Comparison of ENCODE assay signal across 12 cellular contexts in genomic region chr1:12052997-12053686, GRCh38. TPM values are rescaled to one million over a fixed set of nuclear protein-coding genes. Genes with fewer than 3 reads are reported as not detected.
DNase-seq lines count a peak whose midpoint lies in the region; ATAC-seq and TF ChIP-seq lines count a peak whose summit lies in the region.
"Had no signal": no experiment of that assay in that cellular context is flagged by ENCODE, and none has a peak within 500 bp of the region (broad histone marks: within the 10 kb centered on the region; RNA-seq: fewer than 3 reads in every experiment).

No MANE protein-coding gene starts in this region.

- no peaks in the 10 kb centered on the region for H3K9me3 ChIP-seq in ascending aorta
- H3K9me3 ChIP-seq in mesenchymal stem cell (ENCODE audit: control insufficient read depth, low read length): no peaks in the 10 kb centered on the region
- H3K9me3 ChIP-seq: BE2C had no signal

- no peak overlapping the region for H3K4me3 ChIP-seq in ascending aorta
- H3K4me3 ChIP-seq in mesenchymal stem cell (ENCODE audit: insufficient read depth in 1 of 2, low read depth in 1 of 2, low read length in 2 of 2): no peak overlapping the region

- peak overlapping the region; percentile 35 to 64 for H3K27ac ChIP-seq in ascending aorta
- H3K27ac ChIP-seq in mesenchymal stem cell (ENCODE audit: low read length, poor library complexity, severe bottlenecking): no peak overlapping the region

- no peak overlapping the region for H2BK120ac ChIP-seq in mesenchymal stem cell (ENCODE audit: low read depth, low read length)

- no peak overlapping the region for H3K18ac ChIP-seq in mesenchymal stem cell (ENCODE audit: low read depth in 1 of 2, low read length in 2 of 2)

- peak overlapping the region; percentile 17 for H2BK15ac ChIP-seq in mesenchymal stem cell (ENCODE audit: low read depth, poor library complexity, severe bottlenecking)

- no peaks in the 10 kb centered on the region for H3K79me1 ChIP-seq in mesenchymal stem cell (replicated peaks; ENCODE audit: low read length, poor library complexity, severe bottlenecking)

- H3K4me2 ChIP-seq in mesenchymal stem cell (ENCODE audit: low read length, poor library complexity, severe bottlenecking): no peak overlapping the region

- H4K91ac ChIP-seq in mesenchymal stem cell (ENCODE audit: low read length): no peak overlapping the region

- H3K4me1 ChIP-seq in ascending aorta: peaks cover 10 to 12% of the 10 kb centered on the region in 2 donors
- H3K4me1 ChIP-seq in mesenchymal stem cell (ENCODE audit: control insufficient read depth, insufficient read depth, low read depth, low read length): peaks cover 18% of the 10 kb centered on the region
- H3K4me1 ChIP-seq: BE2C had no signal

- H3K27me3 Mint-ChIP-seq in type B pancreatic cell: no peaks in the 10 kb centered on the region
- H3K27me3 Mint-ChIP-seq in CD14-positive monocyte (ENCODE audit: low read depth in 3 of 3): peaks cover 3 to 5% (median 3%) of the 10 kb centered on the region in 3 donors

- no peak overlapping the region for H3K4me3 Mint-ChIP-seq in type B pancreatic cell
- H3K4me3 Mint-ChIP-seq in CD14-positive monocyte: no peak overlapping the region

- peak in 2 of 3 experiments; percentile 20 to 40 for TF ChIP-seq CTCF in ascending aorta (IDR thresholded peaks at IDR 0.05)
- peak; percentile 37 for TF ChIP-seq CTCF in type B pancreatic cell (conservative IDR thresholded peaks at IDR 0.05)
- TF ChIP-seq CTCF in CD14-positive monocyte (IDR thresholded peaks at IDR 0.05): no peak

- WGBS in mesenchymal stem cell: 94% methylated on average over 13 of the region's 14 CpGs

- H3K27me3 ChIP-seq in ascending aorta (no peaks in the 10 kb centered on the region), mesenchymal stem cell (ENCODE audit: control insufficient read depth in 1 of 2, insufficient read depth in 1 of 2, low read length in 2 of 2) (peaks cover 3 to 5% of the 10 kb centered on the region in 2 experiments)
- H3K27me3 ChIP-seq: BE2C had no signal

- H2BK5ac ChIP-seq in mesenchymal stem cell (ENCODE audit: low read depth, low read length, poor library complexity, severe bottlenecking): no peak overlapping the region

- H4K8ac ChIP-seq in mesenchymal stem cell (ENCODE audit: low read length): no peak overlapping the region

- no peak overlapping the region for H3K9ac ChIP-seq in mesenchymal stem cell (ENCODE audit: low read length)

- no peak overlapping the region for H3K4ac ChIP-seq in mesenchymal stem cell (ENCODE audit: low read depth in 1 of 2, low read length in 2 of 2)

- DNase-seq in Right ventricle myocardium inferior (ENCODE audit: missing footprints) (peak; percentile 74), cardiac septum (ENCODE audit: low spot score) (no peak), ascending aorta (ENCODE audit: low spot score in 2 of 2) (peak in 1 of 2 donors; percentile 74), mesenchymal stem cell (no peak), type B pancreatic cell (ENCODE audit: extremely low spot score, unreplicated experiment) (no peak), CD14-positive monocyte (ENCODE audit: low spot score) (no peak)
- DNase-seq: BE2C, GOT3 had no signal

- H3K4me1 Mint-ChIP-seq in type B pancreatic cell (ENCODE audit: unreplicated experiment) (peaks cover 18% of the 10 kb centered on the region), CD14-positive monocyte (peaks cover 12% of the 10 kb centered on the region)

- no peaks in the 10 kb centered on the region for H3K36me3 ChIP-seq in ascending aorta
- no peaks in the 10 kb centered on the region for H3K36me3 ChIP-seq in mesenchymal stem cell (ENCODE audit: control insufficient read depth in 1 of 2, insufficient read depth in 2 of 2, low read depth in 1 of 2, low read length in 2 of 2)
- H3K36me3 ChIP-seq: BE2C had no signal

- H2AK5ac ChIP-seq in mesenchymal stem cell (ENCODE audit: low read length, severe bottlenecking): no peak overlapping the region

- no peak overlapping the region for H2AFZ ChIP-seq in mesenchymal stem cell (ENCODE audit: low read depth, low read length)

- peak overlapping the region in 1 of 2 experiments; percentile 42 for H3K23ac ChIP-seq in mesenchymal stem cell (ENCODE audit: low read length in 2 of 2)

- no peak overlapping the region for H3K27ac Mint-ChIP-seq in type B pancreatic cell
- H3K27ac Mint-ChIP-seq in CD14-positive monocyte: no peak overlapping the region

- H3K36me3 Mint-ChIP-seq in type B pancreatic cell: no peaks in the 10 kb centered on the region
- H3K36me3 Mint-ChIP-seq in CD14-positive monocyte: no peaks in the 10 kb centered on the region

- intact Hi-C loops in Right ventricle myocardium inferior (cut with DNase I) (no loop called here), cardiac septum (cut with DNase I) (no loop called here), ascending aorta (cut with DNase I) (loop anchor here (1.0 kb wide), 1 partner anchor 34 kb away; the partner anchor contains the start of gene MIIP), CD14-positive monocyte (cut with micrococcal nuclease) (no loop called here)

- ATAC-seq in Right ventricle myocardium inferior: peak; percentile 75
- no peak for ATAC-seq in HG03520 (IDR thresholded peaks at IDR 0.05; ENCODE audit: unreplicated experiment)
- no peak for ATAC-seq in GM18519 (IDR thresholded peaks at IDR 0.05; ENCODE audit: low FRiP score, unreplicated experiment)
- ATAC-seq: Panc1 had no signal

- H3K9me3 Mint-ChIP-seq in type B pancreatic cell (no peaks in the 10 kb centered on the region), CD14-positive monocyte (peaks cover 0 to 2% (median 0%) of the 10 kb centered on the region in 7 donors)
- H3K9me3 Mint-ChIP-seq: activated naive CD4-positive, alpha-beta T cell treated with anti-CD3 and anti-CD28 coated beads, Interleukin-2, amount 50 U/mL, for 72 hours had no signal

- H3K14ac ChIP-seq in mesenchymal stem cell (ENCODE audit: low read length in 2 of 2): no peak overlapping the region

- H2BK12ac ChIP-seq in mesenchymal stem cell (ENCODE audit: low read length in 2 of 2): no peak overlapping the region

RNA-seq across cellular contexts. Expression of gene TNFRSF8, which starts 10.0 kb away (rescaled TPM):
- total RNA-seq in Right ventricle myocardium inferior: 0.92 TPM
- 1.4 TPM for total RNA-seq in cardiac septum
- 22.8 TPM for total RNA-seq in ascending aorta
- polyA plus RNA-seq in mesenchymal stem cell (2013, experiment 1 of 2): 0.03 TPM
- polyA plus RNA-seq in mesenchymal stem cell (2013, experiment 2 of 2): not detected
- 0.07 and 0.14 TPM in 2 replicates for total RNA-seq in type B pancreatic cell (ENCODE audit: low replicate concordance)
- 10 to 100 TPM; 11.8 to 11.9 TPM for polyA plus RNA-seq in CD14-positive monocyte

RNA-seq across cellular contexts. Expression of gene MIIP, which starts 33.8 kb away (rescaled TPM):
- total RNA-seq in Right ventricle myocardium inferior: 12.3 TPM
- total RNA-seq in cardiac septum: 18.7 TPM
- total RNA-seq in ascending aorta: 51.5 TPM
- 13.4 TPM for polyA plus RNA-seq in mesenchymal stem cell (2013, experiment 1 of 2)
- 14.0 TPM for polyA plus RNA-seq in mesenchymal stem cell (2013, experiment 2 of 2)
- 24.0 and 37.6 TPM in 2 replicates for total RNA-seq in type B pancreatic cell (ENCODE audit: low replicate concordance)
- polyA plus RNA-seq in CD14-positive monocyte: 10 to 100 TPM; 45.9 to 56.4 TPM

Comparison
In these comparisons a context has a peak if more than half of its experiments do, and no peak if none do; other contexts are left out.
1. RNA of gene TNFRSF8, which starts 10.0 kb away (total RNA-seq): 22.8 TPM in ascending aorta (single experiment); 1.4 TPM in cardiac septum (single experiment), 0.92 TPM in Right ventricle myocardium inferior (single experiment) and 0.07 to 0.14 TPM in type B pancreatic cell; every median in the first group is over 10 times any median in the second.